Comparison of ENCODE assay signal across 10 cellular contexts in genomic region chr1:23978825-23979224, GRCh38. TPM values are rescaled to one million over a fixed set of nuclear protein-coding genes. Genes with fewer than 3 reads are reported as not detected.
DNase-seq lines count a peak whose midpoint lies in the region; ATAC-seq and TF ChIP-seq lines count a peak whose summit lies in the region.
"Had no signal": no experiment of that assay in that cellular context is flagged by ENCODE, and none has a peak within 500 bp of the region (broad histone marks: within the 10 kb centered on the region; RNA-seq: fewer than 3 reads in every experiment).

No MANE protein-coding gene starts in this region.

- no peak overlapping the region for H2AFZ ChIP-seq in SK-N-SH (ENCODE audit: low read depth)

- POLR2A ChIA-PET in SK-N-SH (lab: Yijun Ruan, JAX), result interaction anchor here (2.1 kb wide), 1 partner anchor 20 kb away, joined by 7 read pairs; the partner anchor contains the start of gene PNRC2
- POLR2A ChIA-PET in activated CD4-positive, alpha-beta memory T cell treated with anti-CD3 and anti-CD28 coated beads, Interleukin-2, amount 10 ng/mL, durations not matched to agents 7 days and 5 days (lab: Charles Lee), result interaction anchor here (1.2 to 12.0 kb wide), 4 partner anchors 8 to 663 kb away, joined by 3 to 515 read pairs (median 6); partner anchors contain the start of gene PNRC2

- peak overlapping the region in 1 of 2 experiments; percentile 97 for H3K27ac ChIP-seq in SK-N-SH (ENCODE audit: low read depth in 2 of 2, low read length in 1 of 2)

- peaks cover 33 to 45% of the 10 kb centered on the region in 2 experiments for H3K36me3 ChIP-seq in SK-N-SH (replicated peaks in 1 of 2; ENCODE audit: control insufficient read depth in 1 of 2, insufficient read depth in 2 of 2, low read length in 1 of 2)
- peaks cover 16% of the 10 kb centered on the region for H3K36me3 ChIP-seq in iPS-15b (ENCODE audit: control insufficient read depth, insufficient read depth, low read length)

- WGBS in SK-N-SH (ENCODE audit: low lambda C conversion rate), result 2% methylated on average over 4 of the region's 4 CpGs

- peaks cover 13% of the 10 kb centered on the region for H3F3A ChIP-seq in SK-N-SH (replicated peaks; ENCODE audit: insufficient read depth)

- H3K27me3 ChIP-seq in SK-N-SH (ENCODE audit: insufficient read depth) (no peaks in the 10 kb centered on the region), iPS-15b (ENCODE audit: control insufficient read depth, insufficient read depth, low read length) (no peaks in the 10 kb centered on the region)

- ATAC-seq in SK-N-SH treated with all-trans-retinoic acid at 6 μM for 48 hours (no peak), HG03342 (IDR thresholded peaks at IDR 0.05; ENCODE audit: unreplicated experiment) (no peak), HG02981 (IDR thresholded peaks at IDR 0.05; ENCODE audit: unreplicated experiment) (no peak)
- no peak for ATAC-seq in stimulated activated naive B cell treated with anti-CD40 and anti-IgM and Interleukin-4, amounts not matched to agents 10 μg/mL and 1 μg/mL and 100 μg/mL, for 72 hours (replicated peaks)

- H3K9me3 ChIP-seq in SK-N-SH (no peaks in the 10 kb centered on the region; the same call in 1 of the 2 replicates), iPS-15b (ENCODE audit: control insufficient read depth, insufficient read depth, low read length) (no peaks in the 10 kb centered on the region)

- no peak for TF ChIP-seq CTCF in SK-N-SH (IDR thresholded peaks at IDR 0.05)

- peak overlapping the region; percentile 91 for H3K4me3 Mint-ChIP-seq in activated CD4-positive, alpha-beta memory T cell treated with anti-CD3 and anti-CD28 coated beads, Interleukin-2, amount 10 ng/mL, durations not matched to agents 7 days and 5 days
- H3K4me3 Mint-ChIP-seq in stimulated activated naive B cell treated with anti-CD40 and anti-IgM and Interleukin-4, amounts not matched to agents 10 μg/mL and 1 μg/mL and 100 μg/mL, for 72 hours, result peak overlapping the region; percentile 93 to 96

- H3K79me2 ChIP-seq in SK-N-SH (ENCODE audit: insufficient read depth), result peaks cover 63% of the 10 kb centered on the region

- peak overlapping the region; percentile 94 for H3K27ac Mint-ChIP-seq in activated CD4-positive, alpha-beta memory T cell treated with anti-CD3 and anti-CD28 coated beads, Interleukin-2, amount 10 ng/mL, durations not matched to agents 7 days and 5 days
- H3K27ac Mint-ChIP-seq in stimulated activated naive B cell treated with anti-CD40 and anti-IgM and Interleukin-4, amounts not matched to agents 10 μg/mL and 1 μg/mL and 100 μg/mL, for 72 hours, result peak overlapping the region; percentile 99

- peaks cover 14 to 15% of the 10 kb centered on the region in 2 experiments; a peak in 3 of 4 replicates for H3K4me1 ChIP-seq in SK-N-SH (ENCODE audit: control insufficient read depth in 1 of 2, insufficient read depth in 2 of 2, low read depth in 1 of 2, low read length in 1 of 2)
- peaks cover 23% of the 10 kb centered on the region for H3K4me1 ChIP-seq in iPS-15b (ENCODE audit: control insufficient read depth, insufficient read depth, low read length)

- peak overlapping the region; percentile 99 for H3K9ac ChIP-seq in SK-N-SH
- H3K9ac ChIP-seq in iPS-15b (ENCODE audit: low read depth, low read length), result peak overlapping the region; percentile 55

- TF ChIP-seq RAD21 in SK-N-SH (IDR thresholded peaks at IDR 0.05; ENCODE audit: low read length), result no peak

- H3K4me2 ChIP-seq in SK-N-SH, result peak overlapping the region; percentile 81

- no peak for TF ChIP-seq EP300 in SK-N-SH (IDR thresholded peaks at IDR 0.05; ENCODE audit: borderline replicate concordance in 1 of 2, low read depth in 1 of 2, low read length in 1 of 2)

- H3K9me2 ChIP-seq in SK-N-SH, result no peaks in the 10 kb centered on the region

- peaks cover 60% of the 10 kb centered on the region for H3K36me3 Mint-ChIP-seq in activated CD4-positive, alpha-beta memory T cell treated with anti-CD3 and anti-CD28 coated beads, Interleukin-2, amount 10 ng/mL, durations not matched to agents 7 days and 5 days (ENCODE audit: low read depth)
- peaks cover 31 to 36% of the 10 kb centered on the region in 2 donors for H3K36me3 Mint-ChIP-seq in stimulated activated naive B cell treated with anti-CD40 and anti-IgM and Interleukin-4, amounts not matched to agents 10 μg/mL and 1 μg/mL and 100 μg/mL, for 72 hours

- no peaks in the 10 kb centered on the region for H3K9me3 Mint-ChIP-seq in activated CD4-positive, alpha-beta memory T cell treated with anti-CD3 and anti-CD28 coated beads, Interleukin-2, amount 10 ng/mL, durations not matched to agents 7 days and 5 days
- H3K9me3 Mint-ChIP-seq in stimulated activated naive B cell treated with anti-CD40 and anti-IgM and Interleukin-4, amounts not matched to agents 10 μg/mL and 1 μg/mL and 100 μg/mL, for 72 hours, result no peaks in the 10 kb centered on the region

- peaks cover 56% of the 10 kb centered on the region for H4K20me1 ChIP-seq in SK-N-SH (ENCODE audit: insufficient read depth)

- no peaks in the 10 kb centered on the region for H3K27me3 Mint-ChIP-seq in activated CD4-positive, alpha-beta memory T cell treated with anti-CD3 and anti-CD28 coated beads, Interleukin-2, amount 10 ng/mL, durations not matched to agents 7 days and 5 days
- no peaks in the 10 kb centered on the region for H3K27me3 Mint-ChIP-seq in stimulated activated naive B cell treated with anti-CD40 and anti-IgM and Interleukin-4, amounts not matched to agents 10 μg/mL and 1 μg/mL and 100 μg/mL, for 72 hours

- CTCF ChIA-PET in SK-N-SH (lab: Yijun Ruan, JAX), result no interaction called here
- CTCF ChIA-PET in activated CD4-positive, alpha-beta memory T cell treated with anti-CD3 and anti-CD28 coated beads, Interleukin-2, amount 10 ng/mL, durations not matched to agents 7 days and 5 days (lab: Charles Lee), result interaction anchor here (0.8 to 1.2 kb wide), 2 partner anchors 19 to 24 kb away, joined by 3 read pairs; partner anchors contain the start of gene PNRC2

- H3K4me3 ChIP-seq in SK-N-SH (ENCODE audit: low read depth in 2 of 2, low read length in 1 of 2), result peak overlapping the region; percentile 74 to 90
- H3K4me3 ChIP-seq in iPS-15b (ENCODE audit: low read depth, low read length), result peak overlapping the region; percentile 89

- DNase-seq in SK-N-SH, result no peak
- no peak for DNase-seq in activated CD4-positive, alpha-beta memory T cell treated with anti-CD3 and anti-CD28 coated beads, Interleukin-2, amount 10 ng/mL, durations not matched to agents 7 days and 5 days
- DNase-seq in stimulated activated naive B cell treated with anti-CD40 and anti-IgM and Interleukin-4, amounts not matched to agents 10 μg/mL and 1 μg/mL and 100 μg/mL, for 72 hours, result no peak
- DNase-seq in epidermal melanocyte (ENCODE audit: insufficient read length, low spot score), result no peak
- DNase-seq: 8988T; activated CD4-positive, alpha-beta T cell treated with anti-CD3 and anti-CD28 coated beads, Interleukin-2, amount 50 U/mL, for 4 hours had no signal

- peaks cover 51% of the 10 kb centered on the region for H3K4me1 Mint-ChIP-seq in activated CD4-positive, alpha-beta memory T cell treated with anti-CD3 and anti-CD28 coated beads, Interleukin-2, amount 10 ng/mL, durations not matched to agents 7 days and 5 days
- peaks cover 29 to 41% of the 10 kb centered on the region in 2 donors for H3K4me1 Mint-ChIP-seq in stimulated activated naive B cell treated with anti-CD40 and anti-IgM and Interleukin-4, amounts not matched to agents 10 μg/mL and 1 μg/mL and 100 μg/mL, for 72 hours

TF ChIP-seq in SK-N-SH, 30 proteins besides CTCF, POLR2A, EP300 and RAD21 (continues in another document):
- no peak for TF ChIP-seq GABPA (IDR thresholded peaks at IDR 0.05; ENCODE audit: low read depth)
- TF ChIP-seq FOXM1 (IDR thresholded peaks at IDR 0.05; ENCODE audit: low read depth), result no peak
- TF ChIP-seq POLR2AphosphoS5 (IDR thresholded peaks at IDR 0.05; ENCODE audit: low read depth, low read length), result no peak
- no peak for TF ChIP-seq TEAD4 (IDR thresholded peaks at IDR 0.05; ENCODE audit: borderline replicate concordance, insufficient read depth)
- no peak for TF ChIP-seq GATA2 (CRISPR knock-in tag; IDR thresholded peaks at IDR 0.05)

TF ChIP-seq in SK-N-SH treated with all-trans-retinoic acid at 6 μM for 48 hours, 23 proteins besides CTCF, POLR2A, EP300 and RAD21:
- TF ChIP-seq ESRRG (CRISPR knock-in tag; IDR thresholded peaks at IDR 0.05), result no peak
TF ChIP-seq in SK-N-SH treated with all-trans-retinoic acid at 6 μM for 48 hours: peak in this region for 0.

RNA-seq across cellular contexts. Expression of gene SRSF10, which starts 1.3 kb away (rescaled TPM):
- polyA plus RNA-seq in SK-N-SH (2012; rRNA removed), result 79.8 and 81.8 TPM in 2 replicates
- polyA plus RNA-seq in SK-N-SH (2012; cell fraction: cytosol; rRNA removed), result 74.3 and 75.6 TPM in 2 replicates
- 110 and 164 TPM in 2 replicates for polyA plus RNA-seq in SK-N-SH (2012; cell fraction: nucleus; rRNA removed)
- 100 to 1,000 TPM; 191 to 192 TPM for total RNA-seq in activated CD4-positive, alpha-beta memory T cell treated with anti-CD3 and anti-CD28 coated beads, Interleukin-2, amount 10 ng/mL, durations not matched to agents 7 days and 5 days

RNA-seq across cellular contexts. Expression of gene PNRC2, which starts 19.2 kb away (rescaled TPM):
- polyA plus RNA-seq in SK-N-SH (2012; rRNA removed), result 43.8 and 55.2 TPM in 2 replicates
- polyA plus RNA-seq in SK-N-SH (2012; cell fraction: cytosol; rRNA removed), result 54.6 and 58.1 TPM in 2 replicates
- polyA plus RNA-seq in SK-N-SH (2012; cell fraction: nucleus; rRNA removed), result 46.8 and 46.9 TPM in 2 replicates
- total RNA-seq in activated CD4-positive, alpha-beta memory T cell treated with anti-CD3 and anti-CD28 coated beads, Interleukin-2, amount 10 ng/mL, durations not matched to agents 7 days and 5 days, result 100 to 1,000 TPM; 153 to 158 TPM
